Comparison of ENCODE assay signal across 19 cellular contexts in the genomic region with DNA sequence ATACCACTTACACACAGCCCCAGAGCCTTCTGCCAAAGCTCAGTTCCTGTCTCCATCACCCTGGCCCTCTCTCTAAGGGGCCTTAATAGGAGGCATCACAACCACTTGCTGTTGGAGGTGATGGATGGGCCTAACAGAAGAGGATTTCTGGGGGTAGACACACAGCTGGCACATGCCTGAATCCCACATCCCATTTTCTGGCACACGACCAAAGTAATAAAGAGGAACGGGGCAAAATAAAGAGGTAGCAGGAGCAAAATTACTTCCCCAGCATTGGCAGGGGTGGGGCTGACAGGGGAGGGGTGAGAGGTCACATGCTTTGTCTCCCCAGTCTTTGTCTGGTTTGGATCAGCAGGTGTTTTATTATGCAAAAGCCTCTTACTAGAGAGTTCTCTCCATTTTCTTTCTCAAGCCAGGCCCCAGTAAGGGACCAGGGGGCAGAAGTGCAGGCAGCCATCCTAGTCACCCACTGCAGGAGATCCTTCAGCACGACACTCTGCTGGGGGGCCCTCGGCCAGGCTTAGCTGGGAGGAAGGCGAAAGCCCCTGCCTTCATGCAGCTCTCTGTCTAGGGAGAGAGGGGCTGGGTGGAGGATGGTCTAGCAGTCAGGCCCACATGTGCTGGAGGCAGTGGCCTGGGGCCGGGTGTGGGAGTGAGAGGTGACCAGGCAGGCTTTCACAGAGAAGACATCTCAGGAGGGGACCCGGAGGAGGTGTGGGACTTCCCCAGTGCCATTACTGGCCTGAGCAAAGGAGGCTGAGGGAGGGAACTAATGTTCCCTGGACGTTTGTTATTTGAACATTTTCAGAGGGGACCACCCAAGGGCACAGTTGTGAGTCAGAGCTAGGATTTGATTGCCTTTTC. TPM values are rescaled to one million over a fixed set of nuclear protein-coding genes. Genes with fewer than 3 reads are reported as not detected.
DNase-seq lines count a peak whose midpoint lies in the region; ATAC-seq lines count a peak whose summit lies in the region.
"Had no signal": no experiment of that assay in that cellular context is flagged by ENCODE, and none has a peak within 500 bp of the region (broad histone marks: within the 10 kb centered on the region; RNA-seq: fewer than 3 reads in every experiment).

No MANE protein-coding gene starts in this region.

- H3K27me3 Mint-ChIP-seq in T-helper 2 cell treated with Interferon-gamma antibody and Interleukin-4, amounts not matched to agents 5 μg/mL and 100 μg/mL, for 36 hours (ENCODE audit: low read depth): no peaks in the 10 kb centered on the region
- no peaks in the 10 kb centered on the region for H3K27me3 Mint-ChIP-seq in stimulated activated memory B cell treated with anti-CD40 and anti-IgM and Interleukin-4, amounts not matched to agents 10 μg/mL and 1 μg/mL and 100 μg/mL, for 72 hours
- H3K27me3 Mint-ChIP-seq: activated CD4-positive, alpha-beta memory T cell treated with anti-CD3 and anti-CD28 coated beads, Interleukin-2, amount 10 ng/mL, durations not matched to agents 7 days and 5 days; CD8-positive, alpha-beta memory T cell had no signal

- peaks cover 5% of the 10 kb centered on the region for H3K36me3 Mint-ChIP-seq in T-helper 2 cell treated with Interferon-gamma antibody and Interleukin-4, amounts not matched to agents 5 μg/mL and 100 μg/mL, for 36 hours (ENCODE audit: low read depth)
- H3K36me3 Mint-ChIP-seq in stimulated activated memory B cell treated with anti-CD40 and anti-IgM and Interleukin-4, amounts not matched to agents 10 μg/mL and 1 μg/mL and 100 μg/mL, for 72 hours: peaks cover 72% of the 10 kb centered on the region

- H3K9me3 Mint-ChIP-seq in T-helper 2 cell treated with Interferon-gamma antibody and Interleukin-4, amounts not matched to agents 5 μg/mL and 100 μg/mL, for 36 hours: no peaks in the 10 kb centered on the region
- H3K9me3 Mint-ChIP-seq in stimulated activated memory B cell treated with anti-CD40 and anti-IgM and Interleukin-4, amounts not matched to agents 10 μg/mL and 1 μg/mL and 100 μg/mL, for 72 hours: no peaks in the 10 kb centered on the region
- H3K9me3 Mint-ChIP-seq: activated CD4-positive, alpha-beta memory T cell treated with anti-CD3 and anti-CD28 coated beads, Interleukin-2, amount 10 ng/mL, durations not matched to agents 7 days and 5 days; activated T-helper 1 cell treated with anti-CD3 and anti-CD28 coated beads, Interleukin-12 subunit alpha, Interleukin-12 subunit beta, Interleukin-2, Interleukin-4 antibody, amounts not matched to agents 30 ng/mL and 10 ng/mL and 1 ng/mL, durations not matched to agents 14 hours and 24 hours and 36 hours; CD8-positive, alpha-beta memory T cell had no signal

- no peak for ATAC-seq in stimulated activated memory B cell treated with anti-CD40 and anti-IgM and Interleukin-4, amounts not matched to agents 10 μg/mL and 1 μg/mL and 100 μg/mL, for 72 hours
- ATAC-seq in left lobe of liver (no peak), HG02798 (IDR thresholded peaks at IDR 0.05; ENCODE audit: poor library complexity, unreplicated experiment) (no peak)
- ATAC-seq: PC-3, psoas muscle had no signal

- no peak for DNase-seq in T-helper 2 cell treated with Interferon-gamma antibody and Interleukin-4, amounts not matched to agents 5 μg/mL and 100 μg/mL, for 36 hours (ENCODE audit: low spot score)
- DNase-seq in T-helper 2 cell: no peak
- peak; percentile 45 for DNase-seq in NCI-H82 (lab: John Stamatoyannopoulos, UW)
- peak; percentile 72 for DNase-seq in iPS-NIHi11 (ENCODE audit: low spot score)
- DNase-seq in left lobe of liver (ENCODE audit: low spot score): no peak
- no peak for DNase-seq in glomerular visceral epithelial cell (ENCODE audit: extremely low spot score)
- DNase-seq: activated CD4-positive, alpha-beta memory T cell treated with anti-CD3 and anti-CD28 coated beads, Interleukin-2, amount 10 ng/mL, durations not matched to agents 7 days and 5 days; amniotic stem cell; CD8-positive, alpha-beta memory T cell; central memory CD4-positive, alpha-beta T cell; DND-41; KG1; left ventricle myocardium inferior; PC-3; psoas muscle; stimulated activated CD4-positive, alpha-beta T cell treated with anti-CD3 and anti-CD28 coated beads, Interleukin-15, amount 100 ng/mL, for 24 hours had no signal

- no peaks in the 10 kb centered on the region for H3K4me1 Mint-ChIP-seq in T-helper 2 cell treated with Interferon-gamma antibody and Interleukin-4, amounts not matched to agents 5 μg/mL and 100 μg/mL, for 36 hours (ENCODE audit: low read depth)
- peaks cover 9% of the 10 kb centered on the region for H3K4me1 Mint-ChIP-seq in stimulated activated memory B cell treated with anti-CD40 and anti-IgM and Interleukin-4, amounts not matched to agents 10 μg/mL and 1 μg/mL and 100 μg/mL, for 72 hours
- H3K4me1 Mint-ChIP-seq: activated CD4-positive, alpha-beta memory T cell treated with anti-CD3 and anti-CD28 coated beads, Interleukin-2, amount 10 ng/mL, durations not matched to agents 7 days and 5 days; CD8-positive, alpha-beta memory T cell had no signal

- H3K4me3 Mint-ChIP-seq in T-helper 2 cell treated with Interferon-gamma antibody and Interleukin-4, amounts not matched to agents 5 μg/mL and 100 μg/mL, for 36 hours: no peak overlapping the region
- no peak overlapping the region for H3K4me3 Mint-ChIP-seq in stimulated activated memory B cell treated with anti-CD40 and anti-IgM and Interleukin-4, amounts not matched to agents 10 μg/mL and 1 μg/mL and 100 μg/mL, for 72 hours
- H3K4me3 Mint-ChIP-seq: activated CD4-positive, alpha-beta memory T cell treated with anti-CD3 and anti-CD28 coated beads, Interleukin-2, amount 10 ng/mL, durations not matched to agents 7 days and 5 days; activated T-helper 1 cell treated with anti-CD3 and anti-CD28 coated beads, Interleukin-12 subunit alpha, Interleukin-12 subunit beta, Interleukin-2, Interleukin-4 antibody, amounts not matched to agents 30 ng/mL and 10 ng/mL and 1 ng/mL, durations not matched to agents 14 hours and 24 hours and 36 hours; CD8-positive, alpha-beta memory T cell had no signal

- peak overlapping the region; percentile 58 for H3K27ac Mint-ChIP-seq in T-helper 2 cell treated with Interferon-gamma antibody and Interleukin-4, amounts not matched to agents 5 μg/mL and 100 μg/mL, for 36 hours
- peak overlapping the region; percentile 43 for H3K27ac Mint-ChIP-seq in stimulated activated memory B cell treated with anti-CD40 and anti-IgM and Interleukin-4, amounts not matched to agents 10 μg/mL and 1 μg/mL and 100 μg/mL, for 72 hours
- H3K27ac Mint-ChIP-seq: activated CD4-positive, alpha-beta memory T cell treated with anti-CD3 and anti-CD28 coated beads, Interleukin-2, amount 10 ng/mL, durations not matched to agents 7 days and 5 days; activated T-helper 1 cell treated with anti-CD3 and anti-CD28 coated beads, Interleukin-12 subunit alpha, Interleukin-12 subunit beta, Interleukin-2, Interleukin-4 antibody, amounts not matched to agents 30 ng/mL and 10 ng/mL and 1 ng/mL, durations not matched to agents 14 hours and 24 hours and 36 hours had no signal

RNA-seq across cellular contexts. Expression of a gene that starts 33.7 kb away (rescaled TPM):
- total RNA-seq in left lobe of liver: 4.4 TPM
- total RNA-seq: CD8-positive, alpha-beta memory T cell had no signal

Comparison
In these comparisons a context has a peak if more than half of its experiments do, and no peak if none do; other contexts are left out.
1. DNase-seq: peak in NCI-H82 (single experiment) and iPS-NIHi11 (single experiment); none in T-helper 2 cell treated with Interferon-gamma antibody and Interleukin-4, amounts not matched to agents 5 μg/mL and 100 μg/mL, for 36 hours (single experiment), T-helper 2 cell (0 of 5), left lobe of liver (single experiment) and glomerular visceral epithelial cell (single experiment).